28 cellular contexts compared by ENCODE assay signal in the genomic region with DNA sequence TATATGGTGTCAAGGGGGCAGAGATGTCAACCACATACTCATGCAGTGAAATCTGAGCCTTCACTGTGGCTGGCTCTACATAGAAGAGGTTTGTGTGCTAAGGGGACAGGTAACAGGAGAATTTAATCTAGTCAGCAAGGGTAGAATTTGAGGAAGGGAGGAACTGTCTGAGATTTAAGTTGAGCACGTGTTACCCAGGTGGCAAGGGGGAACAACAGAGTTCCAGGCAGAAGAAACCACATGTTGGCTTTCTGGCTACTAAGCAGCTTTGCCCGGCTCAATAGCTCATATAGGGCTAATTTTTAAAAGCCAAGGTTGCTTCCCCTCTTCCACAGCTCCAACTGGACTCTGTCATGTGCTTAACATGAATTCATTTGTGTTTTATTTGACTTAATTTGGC.
"Had no signal": no experiment of that assay in that cellular context is flagged by ENCODE, and none has a peak within 500 bp of the region (broad histone marks: within the 10 kb centered on the region; RNA-seq: fewer than 3 reads in every experiment).

No MANE protein-coding gene starts in this region.

- H3K27me3 Mint-ChIP-seq: activated CD4-positive, alpha-beta memory T cell treated with anti-CD3 and anti-CD28 coated beads, Interleukin-2, amount 10 ng/mL, durations not matched to agents 7 days and 5 days; activated CD4-positive, alpha-beta T cell treated with anti-CD3 and anti-CD28 coated beads, Interleukin-2, amount 10 ng/mL, durations not matched to agents 7 days and 5 days; activated naive CD4-positive, alpha-beta T cell treated with anti-CD3 and anti-CD28 coated beads, Interleukin-2, amount 10 ng/mL, durations not matched to agents 7 days and 5 days; activated naive CD8-positive, alpha-beta T cell treated with anti-CD3 and anti-CD28 coated beads, Interleukin-2, amount 10 ng/mL, durations not matched to agents 7 days and 5 days; activated T-cell treated with anti-CD3 and anti-CD28 coated beads, Interleukin-2, amount 50 U/mL, for 24 hours; central memory CD8-positive, alpha-beta T cell; effector memory CD8-positive, alpha-beta T cell had no signal

- H3K9me3 ChIP-seq: esophagus squamous epithelium, gastroesophageal sphincter, heart right ventricle had no signal

- H3K36me3 Mint-ChIP-seq: activated naive CD4-positive, alpha-beta T cell treated with anti-CD3 and anti-CD28 coated beads, Interleukin-2, amount 10 ng/mL, durations not matched to agents 7 days and 5 days; activated naive CD4-positive, alpha-beta T cell treated with anti-CD3 and anti-CD28 coated beads, Interleukin-2, amount 50 U/mL, for 72 hours; activated naive CD8-positive, alpha-beta T cell treated with anti-CD3 and anti-CD28 coated beads, Interleukin-2, amount 10 ng/mL, durations not matched to agents 7 days and 5 days had no signal

- H3K9me3 Mint-ChIP-seq: activated CD4-positive, alpha-beta memory T cell treated with anti-CD3 and anti-CD28 coated beads, Interleukin-2, amount 10 ng/mL, durations not matched to agents 7 days and 5 days; activated CD4-positive, alpha-beta T cell treated with anti-CD3 and anti-CD28 coated beads, Interleukin-2, amount 10 ng/mL, durations not matched to agents 7 days and 5 days; activated naive CD4-positive, alpha-beta T cell treated with anti-CD3 and anti-CD28 coated beads, Interleukin-2, amount 10 ng/mL, durations not matched to agents 7 days and 5 days; activated naive CD8-positive, alpha-beta T cell treated with anti-CD3 and anti-CD28 coated beads, Interleukin-2, amount 10 ng/mL, durations not matched to agents 7 days and 5 days; activated T-cell treated with anti-CD3 and anti-CD28 coated beads, Interleukin-2, amount 50 U/mL, for 24 hours had no signal

- H3K4me3 ChIP-seq: esophagus squamous epithelium, gastroesophageal sphincter, heart right ventricle, hepatocyte had no signal

- DNase-seq: activated CD4-positive, alpha-beta memory T cell treated with anti-CD3 and anti-CD28 coated beads, Interleukin-2, amount 10 ng/mL, durations not matched to agents 7 days and 5 days; activated CD4-positive, alpha-beta T cell treated with anti-CD3 and anti-CD28 coated beads for 36 hours; activated CD4-positive, alpha-beta T cell treated with anti-CD3 and anti-CD28 coated beads, Interleukin-2, amount 10 ng/mL, durations not matched to agents 7 days and 5 days; activated CD4-positive, alpha-beta T cell treated with anti-CD3 and anti-CD28 coated beads, Interleukin-2, amount 50 U/mL, for 4 hours; activated CD4-positive, CD25-positive, alpha-beta regulatory T cell; activated CD4-positive, CD25-positive, alpha-beta regulatory T cell treated with anti-CD3 and anti-CD28 coated beads, Interleukin-2, amount 50 U/mL, for 72 hours; activated CD8-positive, alpha-beta memory T cell treated with anti-CD3 and anti-CD28 coated beads, Interleukin-2, amount 50 U/mL, for 48 hours; activated gamma-delta T cell; activated naive CD4-positive, alpha-beta T cell; activated naive CD4-positive, alpha-beta T cell treated with anti-CD3 and anti-CD28 coated beads, Interleukin-2, amount 10 ng/mL, durations not matched to agents 7 days and 5 days; activated naive CD8-positive, alpha-beta T cell treated with anti-CD3 and anti-CD28 coated beads, Interleukin-2, amount 10 ng/mL, durations not matched to agents 7 days and 5 days; activated T-cell treated with anti-CD3 and anti-CD28 coated beads for 4 hours; activated T-cell treated with anti-CD3 and anti-CD28 coated beads, Interleukin-2, amount 50 U/mL, for 24 hours; activated T-cell treated with anti-CD3 and anti-CD28 coated beads, Interleukin-2, amount 50 U/mL, for 72 hours; anterior cingulate cortex; brain microvascular endothelial cell; cortex of kidney; dermis blood vessel endothelial cell; effector CD4-positive, alpha-beta T cell; effector memory CD8-positive, alpha-beta T cell; esophagus squamous epithelium; foreskin melanocyte; heart right ventricle; T-helper 2 cell had no signal

- H3K4me3 Mint-ChIP-seq: activated CD4-positive, alpha-beta memory T cell treated with anti-CD3 and anti-CD28 coated beads, Interleukin-2, amount 10 ng/mL, durations not matched to agents 7 days and 5 days; activated CD4-positive, alpha-beta T cell treated with anti-CD3 and anti-CD28 coated beads for 36 hours; activated CD4-positive, alpha-beta T cell treated with anti-CD3 and anti-CD28 coated beads, Interleukin-2, amount 10 ng/mL, durations not matched to agents 7 days and 5 days; activated naive CD4-positive, alpha-beta T cell treated with anti-CD3 and anti-CD28 coated beads, Interleukin-2, amount 10 ng/mL, durations not matched to agents 7 days and 5 days; activated naive CD8-positive, alpha-beta T cell treated with anti-CD3 and anti-CD28 coated beads, Interleukin-2, amount 10 ng/mL, durations not matched to agents 7 days and 5 days; activated T-cell treated with anti-CD3 and anti-CD28 coated beads, Interleukin-2, amount 50 U/mL, for 24 hours; activated T-cell treated with anti-CD3 and anti-CD28 coated beads, Interleukin-2, amount 50 U/mL, for 72 hours; central memory CD8-positive, alpha-beta T cell; effector memory CD8-positive, alpha-beta T cell had no signal

- H3K27ac Mint-ChIP-seq: activated CD4-positive, alpha-beta memory T cell treated with anti-CD3 and anti-CD28 coated beads, Interleukin-2, amount 10 ng/mL, durations not matched to agents 7 days and 5 days; activated CD4-positive, alpha-beta T cell treated with anti-CD3 and anti-CD28 coated beads for 36 hours; activated CD4-positive, alpha-beta T cell treated with anti-CD3 and anti-CD28 coated beads, Interleukin-2, amount 10 ng/mL, durations not matched to agents 7 days and 5 days; activated naive CD4-positive, alpha-beta T cell treated with anti-CD3 and anti-CD28 coated beads, Interleukin-2, amount 10 ng/mL, durations not matched to agents 7 days and 5 days; activated naive CD4-positive, alpha-beta T cell treated with anti-CD3 and anti-CD28 coated beads, Interleukin-2, amount 50 U/mL, for 72 hours; activated naive CD8-positive, alpha-beta T cell treated with anti-CD3 and anti-CD28 coated beads, Interleukin-2, amount 10 ng/mL, durations not matched to agents 7 days and 5 days; activated T-cell treated with anti-CD3 and anti-CD28 coated beads, Interleukin-2, amount 50 U/mL, for 24 hours; activated T-cell treated with anti-CD3 and anti-CD28 coated beads, Interleukin-2, amount 50 U/mL, for 72 hours; effector memory CD8-positive, alpha-beta T cell had no signal

- H3K4me1 Mint-ChIP-seq: activated CD4-positive, alpha-beta memory T cell treated with anti-CD3 and anti-CD28 coated beads, Interleukin-2, amount 10 ng/mL, durations not matched to agents 7 days and 5 days; activated CD4-positive, alpha-beta T cell treated with anti-CD3 and anti-CD28 coated beads for 36 hours; activated CD4-positive, alpha-beta T cell treated with anti-CD3 and anti-CD28 coated beads, Interleukin-2, amount 10 ng/mL, durations not matched to agents 7 days and 5 days; activated naive CD4-positive, alpha-beta T cell treated with anti-CD3 and anti-CD28 coated beads, Interleukin-2, amount 10 ng/mL, durations not matched to agents 7 days and 5 days; activated naive CD8-positive, alpha-beta T cell treated with anti-CD3 and anti-CD28 coated beads, Interleukin-2, amount 10 ng/mL, durations not matched to agents 7 days and 5 days; central memory CD8-positive, alpha-beta T cell had no signal

- H3K36me3 ChIP-seq: brain microvascular endothelial cell, esophagus squamous epithelium, gastroesophageal sphincter, heart right ventricle had no signal

- H3K4me1 ChIP-seq: esophagus squamous epithelium, gastroesophageal sphincter, heart right ventricle had no signal

- H3K27me3 ChIP-seq: brain microvascular endothelial cell, esophagus squamous epithelium, hepatocyte had no signal
